Comparison of ENCODE assay signal across 1 cellular context in the genomic region with DNA sequence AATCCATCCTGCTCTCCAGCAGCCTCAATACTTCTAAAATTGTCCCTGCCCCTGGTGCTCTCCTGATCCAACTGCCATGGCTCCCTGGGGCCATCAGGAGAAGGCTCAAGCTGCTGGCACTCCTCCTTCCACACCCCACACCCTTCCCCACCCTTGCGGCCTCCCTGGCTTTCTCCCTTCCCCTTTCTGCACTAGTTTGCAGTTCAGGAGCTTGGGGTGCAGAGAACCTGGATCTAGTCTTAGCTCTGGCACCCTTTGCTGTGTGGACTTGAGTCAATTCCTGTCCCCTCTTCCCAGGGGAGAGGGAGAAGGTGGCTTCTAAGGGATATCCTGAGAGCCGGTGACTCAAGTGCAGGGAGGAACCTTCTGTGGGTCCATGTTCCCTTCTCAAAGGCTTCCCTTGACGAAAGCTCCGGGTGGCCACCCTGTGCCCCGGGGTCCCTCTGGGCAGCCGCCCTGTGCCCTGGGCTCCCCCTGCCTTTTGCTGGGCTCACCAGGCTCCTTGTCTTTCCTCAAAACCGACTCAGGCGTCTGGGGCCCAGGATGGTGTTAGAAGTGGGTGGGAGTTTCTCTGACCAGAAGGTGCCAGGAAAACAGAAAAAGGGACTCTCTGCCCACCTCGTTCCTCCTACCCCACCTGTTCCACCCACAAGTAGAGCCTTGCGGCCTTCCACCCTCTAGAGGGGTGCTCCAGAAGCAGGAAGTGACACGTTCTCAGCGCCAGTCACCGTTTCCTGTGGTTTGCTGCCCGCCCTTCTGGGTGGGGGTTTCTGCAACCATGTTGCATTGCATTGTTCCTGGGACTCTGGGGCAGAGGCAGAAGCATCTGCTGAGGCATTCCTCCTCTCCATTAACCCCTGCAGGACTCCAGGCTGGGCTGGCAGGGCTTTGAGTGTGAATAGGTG.
TF ChIP-seq lines count a peak whose summit lies in the region.

No MANE protein-coding gene starts in this region.

TF ChIP-seq in H1, 55 proteins besides CTCF, POLR2A, EP300 and RAD21:
- TF ChIP-seq, protein P1, sequence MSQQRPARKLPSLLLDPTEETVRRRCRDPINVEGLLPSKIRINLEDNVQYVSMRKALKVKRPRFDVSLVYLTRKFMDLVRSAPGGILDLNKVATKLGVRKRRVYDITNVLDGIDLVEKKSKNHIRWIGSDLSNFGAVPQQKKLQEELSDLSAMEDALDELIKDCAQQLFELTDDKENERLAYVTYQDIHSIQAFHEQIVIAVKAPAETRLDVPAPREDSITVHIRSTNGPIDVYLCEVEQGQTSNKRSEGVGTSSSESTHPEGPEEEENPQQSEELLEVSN (IDR thresholded peaks at IDR 0.05), result no peak
- no peak for TF ChIP-seq GTF2F1 (IDR thresholded peaks at IDR 0.05; ENCODE audit: borderline replicate concordance, low read depth, low read length)
- TF ChIP-seq CHD1 (IDR thresholded peaks at IDR 0.05; ENCODE audit: low read depth, low read length), result no peak
- no peak for TF ChIP-seq SP2 (IDR thresholded peaks at IDR 0.05; ENCODE audit: low read length)
- no peak for TF ChIP-seq ASH2L (IDR thresholded peaks at IDR 0.05; ENCODE audit: low read length)
- no peak for TF ChIP-seq RNF2 (IDR thresholded peaks at IDR 0.05; ENCODE audit: borderline replicate concordance, low read depth, low read length, missing control alignments, poor library complexity, severe bottlenecking)
- TF ChIP-seq BRCA1 (IDR thresholded peaks at IDR 0.05; ENCODE audit: low read depth, low read length), result no peak
- no peak for TF ChIP-seq SRF (IDR thresholded peaks at IDR 0.05; ENCODE audit: low read depth, low read length)
- TF ChIP-seq TCF12 (IDR thresholded peaks at IDR 0.05; ENCODE audit: low read depth, low read length), result no peak
- no peak for TF ChIP-seq HDAC2 (IDR thresholded peaks at IDR 0.05; ENCODE audit: borderline replicate concordance in 1 of 2, low read depth in 2 of 2, low read length in 2 of 2)
- TF ChIP-seq BCL11A (IDR thresholded peaks at IDR 0.05; ENCODE audit: low read depth in 2 of 2, low read length in 2 of 2), result no peak
- TF ChIP-seq MAX (IDR thresholded peaks at IDR 0.05), result no peak
- no peak for TF ChIP-seq CBX5 (IDR thresholded peaks at IDR 0.05; ENCODE audit: low read depth, low read length)
- no peak for TF ChIP-seq PHF8 (conservative IDR thresholded peaks at IDR 0.05; ENCODE audit: low read depth, low read length)
- TF ChIP-seq ATF3 (IDR thresholded peaks at IDR 0.05; ENCODE audit: insufficient read depth, low read depth, low read length), result no peak
- no peak for TF ChIP-seq POU5F1 (IDR thresholded peaks at IDR 0.05; ENCODE audit: low read depth, low read length)
- TF ChIP-seq FOSL1 (IDR thresholded peaks at IDR 0.05; ENCODE audit: insufficient read depth, low read depth, low read length), result no peak
